11 cellular contexts compared by ENCODE assay signal in genomic region chr7:17184805-17185689, GRCh38.
DNase-seq lines count a peak whose midpoint lies in the region; ATAC-seq and TF ChIP-seq lines count a peak whose summit lies in the region.
"Had no signal": no experiment of that assay in that cellular context is flagged by ENCODE, and none has a peak within 500 bp of the region (broad histone marks: within the 10 kb centered on the region; RNA-seq: fewer than 3 reads in every experiment).

No MANE protein-coding gene starts in this region.

- H3K36me3 Mint-ChIP-seq in endothelial cell (ENCODE audit: low read depth, unreplicated experiment): no peaks in the 10 kb centered on the region

- H3K4me1 Mint-ChIP-seq in endothelial cell (ENCODE audit: unreplicated experiment): no peaks in the 10 kb centered on the region

- H3K4me3 Mint-ChIP-seq in endothelial cell (ENCODE audit: unreplicated experiment): no peak overlapping the region
- H3K4me3 Mint-ChIP-seq: nephron had no signal

- TF ChIP-seq CTCF in omental fat pad (IDR thresholded peaks at IDR 0.05) (no peak), endothelial cell (IDR thresholded peaks at IDR 0.05; ENCODE audit: unreplicated experiment) (no peak)

- ATAC-seq in GM18867 (IDR thresholded peaks at IDR 0.05; ENCODE audit: unreplicated experiment) (peak; percentile 20), HG03571 (IDR thresholded peaks at IDR 0.05; ENCODE audit: unreplicated experiment) (peak; percentile 35), omental fat pad (ENCODE audit: low FRiP score) (peak; percentile 19)

- no peaks in the 10 kb centered on the region for H3K9me3 Mint-ChIP-seq in endothelial cell (ENCODE audit: unreplicated experiment)
- H3K9me3 Mint-ChIP-seq: activated T-helper 2 cell treated with anti-CD3 and anti-CD28 coated beads, Interferon-gamma antibody, Interleukin-2, Interleukin-4, amounts not matched to agents 10 μg/mL and 5 μg/mL and 100 μg/mL, durations not matched to agents 14 hours and 24 hours and 36 hours; nephron had no signal

- DNase-seq in H4 (ENCODE audit: low spot score) (peak; percentile 34), omental fat pad (ENCODE audit: low spot score) (no peak), HT-29 (ENCODE audit: low spot score) (no peak), endothelial cell (ENCODE audit: low spot score) (no peak), NCI-H2029 treated with DMSO at 0.1 percent for 48 hours (lab: John Stamatoyannopoulos, UW) (no peak), NCI-H2196 treated with DMSO at 0.1 percent for 48 hours (lab: John Stamatoyannopoulos, UW; ENCODE audit: unreplicated experiment) (no peak)
- DNase-seq: NCI-H1092 treated with DMSO at 0.1 percent for 48 hours had no signal

- no peak overlapping the region for H3K27ac Mint-ChIP-seq in endothelial cell (ENCODE audit: unreplicated experiment)
- H3K27ac Mint-ChIP-seq: activated T-helper 2 cell treated with anti-CD3 and anti-CD28 coated beads, Interferon-gamma antibody, Interleukin-2, Interleukin-4, amounts not matched to agents 10 μg/mL and 5 μg/mL and 100 μg/mL, durations not matched to agents 14 hours and 24 hours and 36 hours had no signal

- H3K27me3 Mint-ChIP-seq in endothelial cell (ENCODE audit: unreplicated experiment): no peaks in the 10 kb centered on the region
